In genomic region chr2:47782557-47783490, GRCh38 we compare ENCODE assay signal across 1 cellular context.
TF ChIP-seq lines count a peak whose summit lies in the region.

A gene with protein sequence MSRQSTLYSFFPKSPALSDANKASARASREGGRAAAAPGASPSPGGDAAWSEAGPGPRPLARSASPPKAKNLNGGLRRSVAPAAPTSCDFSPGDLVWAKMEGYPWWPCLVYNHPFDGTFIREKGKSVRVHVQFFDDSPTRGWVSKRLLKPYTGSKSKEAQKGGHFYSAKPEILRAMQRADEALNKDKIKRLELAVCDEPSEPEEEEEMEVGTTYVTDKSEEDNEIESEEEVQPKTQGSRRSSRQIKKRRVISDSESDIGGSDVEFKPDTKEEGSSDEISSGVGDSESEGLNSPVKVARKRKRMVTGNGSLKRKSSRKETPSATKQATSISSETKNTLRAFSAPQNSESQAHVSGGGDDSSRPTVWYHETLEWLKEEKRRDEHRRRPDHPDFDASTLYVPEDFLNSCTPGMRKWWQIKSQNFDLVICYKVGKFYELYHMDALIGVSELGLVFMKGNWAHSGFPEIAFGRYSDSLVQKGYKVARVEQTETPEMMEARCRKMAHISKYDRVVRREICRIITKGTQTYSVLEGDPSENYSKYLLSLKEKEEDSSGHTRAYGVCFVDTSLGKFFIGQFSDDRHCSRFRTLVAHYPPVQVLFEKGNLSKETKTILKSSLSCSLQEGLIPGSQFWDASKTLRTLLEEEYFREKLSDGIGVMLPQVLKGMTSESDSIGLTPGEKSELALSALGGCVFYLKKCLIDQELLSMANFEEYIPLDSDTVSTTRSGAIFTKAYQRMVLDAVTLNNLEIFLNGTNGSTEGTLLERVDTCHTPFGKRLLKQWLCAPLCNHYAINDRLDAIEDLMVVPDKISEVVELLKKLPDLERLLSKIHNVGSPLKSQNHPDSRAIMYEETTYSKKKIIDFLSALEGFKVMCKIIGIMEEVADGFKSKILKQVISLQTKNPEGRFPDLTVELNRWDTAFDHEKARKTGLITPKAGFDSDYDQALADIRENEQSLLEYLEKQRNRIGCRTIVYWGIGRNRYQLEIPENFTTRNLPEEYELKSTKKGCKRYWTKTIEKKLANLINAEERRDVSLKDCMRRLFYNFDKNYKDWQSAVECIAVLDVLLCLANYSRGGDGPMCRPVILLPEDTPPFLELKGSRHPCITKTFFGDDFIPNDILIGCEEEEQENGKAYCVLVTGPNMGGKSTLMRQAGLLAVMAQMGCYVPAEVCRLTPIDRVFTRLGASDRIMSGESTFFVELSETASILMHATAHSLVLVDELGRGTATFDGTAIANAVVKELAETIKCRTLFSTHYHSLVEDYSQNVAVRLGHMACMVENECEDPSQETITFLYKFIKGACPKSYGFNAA (N-terminal part only) (plus strand): TSS chr2:47783145. CDS start chr2:47783234, 89 bp downstream.

TF ChIP-seq in GM12878, 131 proteins besides CTCF, POLR2A, EP300 and RAD21 (continued from another document):
- TF ChIP-seq ZNF592 (IDR thresholded peaks at IDR 0.05) (no peak), STAT1 (conservative IDR thresholded peaks at IDR 0.05) (peak; percentile 60; the same call in 1 of the 2 replicates), NFIC (IDR thresholded peaks at IDR 0.05; ENCODE audit: low read depth, low read length) (no peak), CBFB (IDR thresholded peaks at IDR 0.05; ENCODE audit: low read depth) (peak; percentile 50; the same call in 1 of the 2 replicates), SMC3 (IDR thresholded peaks at IDR 0.05; ENCODE audit: borderline replicate concordance, low read length) (no peak), NR2C1 (IDR thresholded peaks at IDR 0.05) (0 out of 2 replicates have a peak, but pooled peaks have one; percentile 28), ETV6 (conservative IDR thresholded peaks at IDR 0.05 in 1 of 2, IDR thresholded peaks at IDR 0.05 in 1 of 2; ENCODE audit: borderline replicate concordance in 1 of 2, low read depth in 1 of 2) (peak in 1 of 2 experiments; percentile 26; a peak in 1 of 4 replicates), ZNF274 (IDR thresholded peaks at IDR 0.05; ENCODE audit: insufficient read depth, insufficient read length) (no peak), BRCA1 (IDR thresholded peaks at IDR 0.05; ENCODE audit: low read depth, low read length) (no peak), MYC (IDR thresholded peaks at IDR 0.05; ENCODE audit: insufficient read depth, insufficient read length, insufficient replicate concordance, low read length, severe bottlenecking) (peak; percentile 17), CBX5 (IDR thresholded peaks at IDR 0.05; ENCODE audit: low read depth) (no peak), RBBP5 (conservative IDR thresholded peaks at IDR 0.05) (no peak), MYB (IDR thresholded peaks at IDR 0.05; ENCODE audit: borderline replicate concordance, low read depth, low read length) (no peak), RAD51 (IDR thresholded peaks at IDR 0.05) (no peak), POLR2AphosphoS2 (IDR thresholded peaks at IDR 0.05; ENCODE audit: low read depth, low read length) (no peak), ZBED1 (IDR thresholded peaks at IDR 0.05; ENCODE audit: borderline replicate concordance) (peak; percentile 99), ZZZ3 (IDR thresholded peaks at IDR 0.05; ENCODE audit: control insufficient read depth, insufficient read length, low read depth) (no peak)
- TF ChIP-seq, protein P1, sequence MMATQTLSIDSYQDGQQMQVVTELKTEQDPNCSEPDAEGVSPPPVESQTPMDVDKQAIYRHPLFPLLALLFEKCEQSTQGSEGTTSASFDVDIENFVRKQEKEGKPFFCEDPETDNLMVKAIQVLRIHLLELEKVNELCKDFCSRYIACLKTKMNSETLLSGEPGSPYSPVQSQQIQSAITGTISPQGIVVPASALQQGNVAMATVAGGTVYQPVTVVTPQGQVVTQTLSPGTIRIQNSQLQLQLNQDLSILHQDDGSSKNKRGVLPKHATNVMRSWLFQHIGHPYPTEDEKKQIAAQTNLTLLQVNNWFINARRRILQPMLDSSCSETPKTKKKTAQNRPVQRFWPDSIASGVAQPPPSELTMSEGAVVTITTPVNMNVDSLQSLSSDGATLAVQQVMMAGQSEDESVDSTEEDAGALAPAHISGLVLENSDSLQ (IDR thresholded peaks at IDR 0.05) = peak; percentile 14; the same call in 1 of the 2 replicates
- TF ChIP-seq, protein P2, sequence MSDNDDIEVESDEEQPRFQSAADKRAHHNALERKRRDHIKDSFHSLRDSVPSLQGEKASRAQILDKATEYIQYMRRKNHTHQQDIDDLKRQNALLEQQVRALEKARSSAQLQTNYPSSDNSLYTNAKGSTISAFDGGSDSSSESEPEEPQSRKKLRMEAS (IDR thresholded peaks at IDR 0.05; ENCODE audit: low read depth, low read length) = peak; percentile 73
- TF ChIP-seq, protein P3, sequence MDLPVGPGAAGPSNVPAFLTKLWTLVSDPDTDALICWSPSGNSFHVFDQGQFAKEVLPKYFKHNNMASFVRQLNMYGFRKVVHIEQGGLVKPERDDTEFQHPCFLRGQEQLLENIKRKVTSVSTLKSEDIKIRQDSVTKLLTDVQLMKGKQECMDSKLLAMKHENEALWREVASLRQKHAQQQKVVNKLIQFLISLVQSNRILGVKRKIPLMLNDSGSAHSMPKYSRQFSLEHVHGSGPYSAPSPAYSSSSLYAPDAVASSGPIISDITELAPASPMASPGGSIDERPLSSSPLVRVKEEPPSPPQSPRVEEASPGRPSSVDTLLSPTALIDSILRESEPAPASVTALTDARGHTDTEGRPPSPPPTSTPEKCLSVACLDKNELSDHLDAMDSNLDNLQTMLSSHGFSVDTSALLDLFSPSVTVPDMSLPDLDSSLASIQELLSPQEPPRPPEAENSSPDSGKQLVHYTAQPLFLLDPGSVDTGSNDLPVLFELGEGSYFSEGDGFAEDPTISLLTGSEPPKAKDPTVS (IDR thresholded peaks at IDR 0.05; ENCODE audit: low read depth, low read length) = no peak
- TF ChIP-seq, protein P4, sequence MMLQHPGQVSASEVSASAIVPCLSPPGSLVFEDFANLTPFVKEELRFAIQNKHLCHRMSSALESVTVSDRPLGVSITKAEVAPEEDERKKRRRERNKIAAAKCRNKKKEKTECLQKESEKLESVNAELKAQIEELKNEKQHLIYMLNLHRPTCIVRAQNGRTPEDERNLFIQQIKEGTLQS (IDR thresholded peaks at IDR 0.05; ENCODE audit: borderline replicate concordance, extremely low read depth, low read depth, low read length) = no peak
